In the genomic region with DNA sequence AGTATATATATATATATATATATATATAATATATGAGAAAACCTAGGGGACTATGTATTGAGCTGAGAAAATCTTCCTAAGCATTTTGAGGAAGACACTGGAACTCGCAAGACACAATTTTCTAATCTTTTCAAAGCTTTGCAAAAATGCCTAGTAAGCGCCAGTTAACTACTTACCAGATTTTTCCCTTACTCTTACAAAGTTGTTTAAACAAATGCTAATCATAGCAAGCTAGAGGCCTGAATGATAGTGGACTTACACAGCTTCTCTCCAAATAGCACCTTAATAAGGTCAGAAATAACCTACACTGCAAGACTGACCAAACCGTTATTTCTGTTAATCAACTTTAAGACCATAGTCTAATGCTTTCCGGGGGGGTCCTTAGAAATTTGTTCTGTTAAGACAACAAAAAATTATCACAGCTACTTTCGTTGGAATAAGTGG, we compare ENCODE assay signal across 8 cellular contexts. TPM values are rescaled to one million over a fixed set of nuclear protein-coding genes. Genes with fewer than 3 reads are reported as not detected.
DNase-seq lines count a peak whose midpoint lies in the region; ATAC-seq and TF ChIP-seq lines count a peak whose summit lies in the region.

No MANE protein-coding gene starts in this region.

- peak overlapping the region; percentile 86 for H3K4me3 Mint-ChIP-seq in GM23338

- H3K36me3 ChIP-seq in GM23338 (ENCODE audit: insufficient read depth) (no peaks in the 10 kb centered on the region), neuronal stem cell (replicated peaks in 1 of 2; ENCODE audit: control insufficient read depth in 2 of 2, insufficient read depth in 2 of 2, low read length in 2 of 2) (no peaks in the 10 kb centered on the region)

- no peak overlapping the region for H2BK5ac ChIP-seq in neuronal stem cell (ENCODE audit: low read length)

- H2BK12ac ChIP-seq in neuronal stem cell (ENCODE audit: low read length) = no peak overlapping the region

- peaks cover 36% of the 10 kb centered on the region for H3K4me1 ChIP-seq in GM23338 (ENCODE audit: insufficient read depth)
- H3K4me1 ChIP-seq in neuronal stem cell (ENCODE audit: control insufficient read depth in 2 of 2, insufficient read depth in 1 of 2, low read depth in 1 of 2, low read length in 2 of 2) = peaks cover 4 to 23% of the 10 kb centered on the region in 2 donors

- no peaks in the 10 kb centered on the region for H3K9me3 ChIP-seq in neuronal stem cell (replicated peaks in 1 of 2; ENCODE audit: control insufficient read depth in 2 of 2, insufficient read depth in 1 of 2, low read depth in 1 of 2, low read length in 2 of 2)

- H3K27me3 Mint-ChIP-seq in GM23338 (ENCODE audit: insufficient read depth, low read depth, poor library complexity) = peaks cover 45% of the 10 kb centered on the region

- no peaks in the 10 kb centered on the region for H3K9me2 ChIP-seq in GM23338 (ENCODE audit: insufficient read depth)

- H3K18ac ChIP-seq in neuronal stem cell (ENCODE audit: low read length) = no peak overlapping the region

- H4K20me1 ChIP-seq in GM23338 (replicated peaks; ENCODE audit: insufficient read depth) = no peaks in the 10 kb centered on the region

- no peak overlapping the region for H3K23ac ChIP-seq in neuronal stem cell (ENCODE audit: low read depth, low read length, poor library complexity)

- H3K4me2 ChIP-seq in GM23338 (peak overlapping the region; percentile 77), neuronal stem cell (ENCODE audit: insufficient read depth, low read length, poor library complexity, severe bottlenecking) (peak overlapping the region; percentile 55)

- TF ChIP-seq CTCF in GM23338 (conservative IDR thresholded peaks at IDR 0.05; ENCODE audit: low read depth in 2 of 2) (no peak), cardiac fibroblast (IDR thresholded peaks at IDR 0.05; ENCODE audit: low read depth, low read length) (no peak)

- no peak overlapping the region for H4K91ac ChIP-seq in neuronal stem cell (ENCODE audit: low read depth, low read length, poor library complexity)

- H2AFZ ChIP-seq in GM23338 (no peak overlapping the region), neuronal stem cell (ENCODE audit: low read length) (no peak overlapping the region)

- H3K4ac ChIP-seq in neuronal stem cell (ENCODE audit: low read length) = no peak overlapping the region

- no peak for DNase-seq in GM23338 (ENCODE audit: low spot score)
- peak; percentile 50 for DNase-seq in NCI-H526 treated with DMSO at 0.1 percent for 48 hours (lab: John Stamatoyannopoulos, UW)
- peak in 1 of 2 donors; percentile 41 for DNase-seq in cardiac fibroblast (ENCODE audit: low read depth in 2 of 2)
- DNase-seq in neuronal stem cell (ENCODE audit: low spot score) = no peak
- no peak for DNase-seq in stimulated activated CD4-positive, alpha-beta T cell treated with anti-CD3 and anti-CD28 coated beads, Interleukin-2, amount 100 ng/mL, for 24 hours
- no peak for DNase-seq in Ammon's horn (ENCODE audit: low spot score)
- no peak for DNase-seq in SHP77 treated with DMSO at 0.1 percent for 48 hours (lab: John Stamatoyannopoulos, UW)
- no peak for DNase-seq in cerebellum (ENCODE audit: low spot score)

- H2BK15ac ChIP-seq in neuronal stem cell (ENCODE audit: low read length) = no peak overlapping the region

- peaks cover 57% of the 10 kb centered on the region for H3K4me1 Mint-ChIP-seq in GM23338

- no peak overlapping the region for H2BK120ac ChIP-seq in neuronal stem cell (ENCODE audit: low read depth, low read length)

- H3K9me3 Mint-ChIP-seq in GM23338 = peaks cover 11% of the 10 kb centered on the region; the same call in 1 of the 3 replicates

- ATAC-seq in GM23338 = no peak

- H2AK5ac ChIP-seq in neuronal stem cell (ENCODE audit: low read depth, low read length) = no peak overlapping the region

- no peak overlapping the region for H4K8ac ChIP-seq in neuronal stem cell (ENCODE audit: low read depth, low read length)

- no peak overlapping the region for H3K9ac ChIP-seq in neuronal stem cell (ENCODE audit: low read depth, low read length, poor library complexity)

- H3K79me1 ChIP-seq in neuronal stem cell (ENCODE audit: low read depth, low read length) = no peaks in the 10 kb centered on the region

- H3K14ac ChIP-seq in neuronal stem cell (ENCODE audit: low read length) = no peak overlapping the region

- H3K79me2 ChIP-seq in GM23338 (replicated peaks; ENCODE audit: insufficient read depth) = no peaks in the 10 kb centered on the region

- peak overlapping the region; percentile 99 for H3K27ac Mint-ChIP-seq in GM23338

- H3F3A ChIP-seq in GM23338 (replicated peaks; ENCODE audit: low read depth) = peaks cover 8% of the 10 kb centered on the region; the same call in 1 of the 2 replicates

- WGBS in neuronal stem cell (ENCODE audit: extremely low coverage in 2 of 2, insufficient read length in 2 of 2, insufficient replicate concordance in 1 of 2), 2 donors = no CpG with 5 or more reads among the region's 5 CpGs

- H3K36me3 Mint-ChIP-seq in GM23338 (ENCODE audit: low read depth) = no peaks in the 10 kb centered on the region; the same call in 2 of the 3 replicates

- H3K27ac ChIP-seq in GM23338 (ENCODE audit: low read depth) (peak overlapping the region; percentile 94), neuronal stem cell (replicated peaks; ENCODE audit: low read length) (peak overlapping the region; percentile 82)

- H3K4me3 ChIP-seq in GM23338 (peak overlapping the region; percentile 69), cardiac fibroblast (replicated peaks in 1 of 2; ENCODE audit: low read depth in 2 of 2, low read length in 2 of 2) (peak overlapping the region; percentile 65 to 70), neuronal stem cell (ENCODE audit: low read length in 2 of 2) (peak overlapping the region; percentile 74 to 94)

- H3K27me3 ChIP-seq in GM23338 (ENCODE audit: insufficient read depth) = no peaks in the 10 kb centered on the region
- no peaks in the 10 kb centered on the region for H3K27me3 ChIP-seq in neuronal stem cell (ENCODE audit: control insufficient read depth in 3 of 3, insufficient read depth in 3 of 3, low read depth in 1 of 3, low read length in 3 of 3)

TF ChIP-seq in GM23338, 12 proteins besides CTCF, POLR2A, EP300 and RAD21:
- TF ChIP-seq NANOG (IDR thresholded peaks at IDR 0.05; ENCODE audit: borderline replicate concordance) (no peak), ZNF114 (CRISPR knock-in tag; IDR thresholded peaks at IDR 0.05) (no peak), JUNB (IDR thresholded peaks at IDR 0.05; ENCODE audit: unreplicated experiment) (no peak), STAT1 (IDR thresholded peaks at IDR 0.05; ENCODE audit: unreplicated experiment) (no peak), EZH2phosphoT487 (IDR thresholded peaks at IDR 0.05; ENCODE audit: unreplicated experiment) (no peak)
- TF ChIP-seq, protein P1, sequence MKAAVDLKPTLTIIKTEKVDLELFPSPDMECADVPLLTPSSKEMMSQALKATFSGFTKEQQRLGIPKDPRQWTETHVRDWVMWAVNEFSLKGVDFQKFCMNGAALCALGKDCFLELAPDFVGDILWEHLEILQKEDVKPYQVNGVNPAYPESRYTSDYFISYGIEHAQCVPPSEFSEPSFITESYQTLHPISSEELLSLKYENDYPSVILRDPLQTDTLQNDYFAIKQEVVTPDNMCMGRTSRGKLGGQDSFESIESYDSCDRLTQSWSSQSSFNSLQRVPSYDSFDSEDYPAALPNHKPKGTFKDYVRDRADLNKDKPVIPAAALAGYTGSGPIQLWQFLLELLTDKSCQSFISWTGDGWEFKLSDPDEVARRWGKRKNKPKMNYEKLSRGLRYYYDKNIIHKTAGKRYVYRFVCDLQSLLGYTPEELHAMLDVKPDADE (IDR thresholded peaks at IDR 0.05) = no peak

RNA-seq across cellular contexts. Expression of gene HFE, which starts 56.1 kb away (rescaled TPM):
- total RNA-seq in GM23338 (2014; rRNA removed; shearing (Covaris generic)) = 0.63 and 0.78 TPM in 2 replicates
- polyA plus RNA-seq in GM23338 (2016; fragmentation: Nextera tagmentation; extraction: Ambion mirVana) = 0.38 and 0.53 TPM in 2 replicates
- polyA plus RNA-seq in neuronal stem cell (2013, experiment 1 of 2) = 0.54 TPM
- polyA plus RNA-seq in neuronal stem cell (2013, experiment 2 of 2) = 0.35 TPM
- total RNA-seq in cerebellum = 1.5 TPM
